In genomic region chr16:68427649-68428303, GRCh38 we compare ENCODE assay signal across 25 cellular contexts. TPM values are rescaled to one million over a fixed set of nuclear protein-coding genes. Genes with fewer than 3 reads are reported as not detected.
"Had no signal": no experiment of that assay in that cellular context is flagged by ENCODE, and none has a peak within 500 bp of the region (broad histone marks: within the 10 kb centered on the region; RNA-seq: fewer than 3 reads in every experiment).

No MANE protein-coding gene starts in this region.

- H3K36me3 ChIP-seq: MG63, SJCRH30 had no signal

- H3K9me3 ChIP-seq: MG63, SJCRH30 had no signal

- H3K27ac ChIP-seq: RWPE1, SJCRH30 had no signal

- ATAC-seq: HepG2, Panc1, PC-3, SK-N-SH treated with all-trans-retinoic acid at 6 μM for 48 hours had no signal

- H3K4me3 ChIP-seq: MG63, SJCRH30 had no signal

- DNase-seq: IMR-90, Karpas-422, KG1, MG63, NCI-H1092, NCI-H1105 treated with DMSO at 0.1 percent for 48 hours, NCI-H1417 treated with DMSO at 0.1 percent for 48 hours, NCI-H146, NCI-H1694 treated with DMSO at 0.1 percent for 48 hours, NCI-H2029, NCI-H2081 treated with DMSO at 0.1 percent for 48 hours, NCI-H2171, NCI-H226, NCI-H446, NCI-H510A, NCI-H524 treated with DMSO at 0.1 percent for 48 hours, NCI-H69, NCI-H774, PC-3, SHP77, SJCRH30 had no signal

- H3K27me3 ChIP-seq: MG63, SJCRH30 had no signal

- H3K4me1 ChIP-seq: SJCRH30 had no signal

RNA-seq across cellular contexts. Expression of gene SMPD3, which starts 20.5 kb away (rescaled TPM):
- total RNA-seq: IMR-90, PC-3 had no signal
- polyA plus RNA-seq: IMR-90 had no signal
